1 cellular context compared by ENCODE assay signal in the genomic region with DNA sequence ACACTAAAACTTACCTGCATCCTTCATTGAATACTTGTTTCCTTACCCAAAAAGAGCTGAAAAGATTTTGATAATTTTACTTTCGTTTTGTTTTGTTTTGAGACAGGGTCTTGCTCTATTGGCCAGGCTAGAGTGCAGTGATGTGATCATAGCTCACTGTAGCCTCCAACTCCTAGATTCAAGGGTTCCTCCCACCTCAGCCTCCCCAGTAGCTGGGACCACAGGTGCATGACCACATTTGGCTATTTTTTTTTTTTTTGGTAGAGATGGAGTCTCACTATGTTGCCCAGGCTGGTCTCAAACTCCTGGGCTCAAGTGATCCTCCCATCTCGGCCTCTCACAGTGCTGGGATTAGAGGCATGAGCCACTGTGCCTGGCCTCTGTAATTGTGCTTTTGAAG.
TF ChIP-seq lines count a peak whose summit lies in the region.

No MANE protein-coding gene starts in this region.

TF ChIP-seq in WTC11, 78 proteins besides CTCF, POLR2A, EP300 and RAD21 (continued from another document):
- TF ChIP-seq ZNF532 (CRISPR knock-in tag; IDR thresholded peaks at IDR 0.05; ENCODE audit: borderline replicate concordance) (no peak), AFF4 (CRISPR knock-in tag; IDR thresholded peaks at IDR 0.05; ENCODE audit: borderline replicate concordance) (no peak)
